Comparison of ENCODE assay signal across 11 cellular contexts in genomic region chr13:69579351-69579750, GRCh38.
A peak's percentile ranks its signal among the peaks of the same experiment; 100 is the strongest.
DNase-seq lines count a peak whose midpoint lies in the region; ATAC-seq and TF ChIP-seq lines count a peak whose summit lies in the region.
"Had no signal": no experiment of that assay in that cellular context is flagged by ENCODE, and none has a peak within 500 bp of the region (broad histone marks: within the 10 kb centered on the region; RNA-seq: fewer than 3 reads in every experiment).

No MANE protein-coding gene starts in this region.

- H3K9me3 ChIP-seq in body of pancreas, result no peaks in the 10 kb centered on the region
- H3K9me3 ChIP-seq in gastroesophageal sphincter, result peaks cover 0 to 4% (median 0%) of the 10 kb centered on the region in 3 donors

- H3K27me3 ChIP-seq in body of pancreas, result no peaks in the 10 kb centered on the region
- no peaks in the 10 kb centered on the region for H3K27me3 ChIP-seq in gastroesophageal sphincter

- ATAC-seq in body of pancreas (no peak), gastroesophageal sphincter (no peak)

- H3K4me3 ChIP-seq in body of pancreas (no peak overlapping the region), gastroesophageal sphincter (no peak overlapping the region)
- H3K4me3 ChIP-seq: lung had no signal

- TF ChIP-seq POLR2A in body of pancreas (IDR thresholded peaks at IDR 0.05) (no peak), gastroesophageal sphincter (IDR thresholded peaks at IDR 0.05) (no peak)

- intact Hi-C loops in body of pancreas (cut with DNase I), result no loop called here

- H3K36me3 ChIP-seq in body of pancreas (replicated peaks in 1 of 2; ENCODE audit: insufficient read depth in 1 of 2, low read depth in 2 of 2) (no peaks in the 10 kb centered on the region), gastroesophageal sphincter (no peaks in the 10 kb centered on the region)

- peak; percentile 10 for DNase-seq in NCI-H1105 treated with DMSO at 0.1 percent for 48 hours (lab: John Stamatoyannopoulos, UW)
- no peak for DNase-seq in NCI-H1105 (lab: John Stamatoyannopoulos, UW)
- peak; percentile 61 for DNase-seq in NCI-H2171 treated with DMSO at 0.1 percent for 48 hours (lab: John Stamatoyannopoulos, UW)
- DNase-seq in body of pancreas, result no peak
- DNase-seq in pons (ENCODE audit: low spot score), result peak; percentile 12
- DNase-seq in NCI-H524 treated with DMSO at 0.1 percent for 48 hours (lab: John Stamatoyannopoulos, UW), result no peak
- DNase-seq in occipital lobe (lab: John Stamatoyannopoulos, UW), result no peak
- DNase-seq: activated T-cell treated with anti-CD3 and anti-CD28 coated beads, Interleukin-2, amount 50 U/mL, for 48 hours; T1000 had no signal

- no peak for TF ChIP-seq EP300 in gastroesophageal sphincter (IDR thresholded peaks at IDR 0.05)

- no peak overlapping the region for H3K27ac ChIP-seq in body of pancreas
- H3K27ac ChIP-seq in gastroesophageal sphincter, result no peak overlapping the region

- peak in 6 of 7 experiments; percentile 10 to 28 (median 19) for TF ChIP-seq CTCF in body of pancreas (IDR thresholded peaks at IDR 0.05)
- TF ChIP-seq CTCF in gastroesophageal sphincter (IDR thresholded peaks at IDR 0.05), result no peak

- H3K4me1 ChIP-seq in body of pancreas, result no peaks in the 10 kb centered on the region
- H3K4me1 ChIP-seq in gastroesophageal sphincter, result no peaks in the 10 kb centered on the region

Comparison
In these comparisons a context has a peak if more than half of its experiments do, and no peak if none do; other contexts are left out.
1. DNase-seq: peak in NCI-H1105 treated with DMSO at 0.1 percent for 48 hours (single experiment), NCI-H2171 treated with DMSO at 0.1 percent for 48 hours (single experiment) and pons (single experiment); none in NCI-H1105 (single experiment), body of pancreas (0 of 4), NCI-H524 treated with DMSO at 0.1 percent for 48 hours (single experiment) and occipital lobe (single experiment).
2. CTCF ChIP-seq: peak in body of pancreas (6 of 7); none in gastroesophageal sphincter (0 of 4).